21 cellular contexts compared by ENCODE assay signal in genomic region chr18:35134190-35134730, GRCh38.
"Had no signal": no experiment of that assay in that cellular context is flagged by ENCODE, and none has a peak within 500 bp of the region (broad histone marks: within the 10 kb centered on the region; RNA-seq: fewer than 3 reads in every experiment).

No MANE protein-coding gene starts in this region.

- H3K27ac ChIP-seq: neutrophil, psoas muscle, suprapubic skin, thyroid gland had no signal

- H3K9me3 ChIP-seq: heart left ventricle, neutrophil, psoas muscle, suprapubic skin, thyroid gland had no signal

- H3K4me1 ChIP-seq: suprapubic skin had no signal

- H3K9me3 Mint-ChIP-seq: naive B cell, type B pancreatic cell had no signal

- FAIRE-seq: keratinocyte, urothelium cell line had no signal

- H3K4me3 Mint-ChIP-seq: naive B cell, type B pancreatic cell had no signal

- H3K27me3 ChIP-seq: dorsolateral prefrontal cortex, heart left ventricle, neutrophil, suprapubic skin, thyroid gland had no signal

- H3K27me3 Mint-ChIP-seq: naive B cell, type B pancreatic cell had no signal

- DNase-seq: cortex of kidney; dorsolateral prefrontal cortex; effector CD8-positive, alpha-beta T cell; foreskin melanocyte; heart left ventricle; left ventricle myocardium superior; mesendoderm; naive B cell; psoas muscle; retina; stimulated activated CD4-positive, alpha-beta T cell treated with anti-CD3 and anti-CD28 coated beads, Interleukin-2, amount 100 ng/mL, for 24 hours; stimulated activated CD4-positive, alpha-beta T cell treated with anti-CD3 and anti-CD28 coated beads, Interleukin-4, amount 100 ng/mL, for 4 hours; stimulated activated naive CD4-positive, alpha-beta T cell; thyroid gland had no signal

- H3K4me3 ChIP-seq: dorsolateral prefrontal cortex, heart left ventricle, lung, psoas muscle, suprapubic skin, thyroid gland had no signal

- ATAC-seq: heart left ventricle, left ventricle myocardium superior, psoas muscle, sciatic nerve had no signal

- H3K27ac Mint-ChIP-seq: type B pancreatic cell had no signal
